In genomic region chr5:171457208-171457981, GRCh38 we compare ENCODE assay signal across 1 cellular context.
TF ChIP-seq lines count a peak whose summit lies in the region.

No MANE protein-coding gene starts in this region.

TF ChIP-seq in K562, 482 proteins besides CTCF, POLR2A, EP300 and RAD21:
- TF ChIP-seq, protein P1, sequence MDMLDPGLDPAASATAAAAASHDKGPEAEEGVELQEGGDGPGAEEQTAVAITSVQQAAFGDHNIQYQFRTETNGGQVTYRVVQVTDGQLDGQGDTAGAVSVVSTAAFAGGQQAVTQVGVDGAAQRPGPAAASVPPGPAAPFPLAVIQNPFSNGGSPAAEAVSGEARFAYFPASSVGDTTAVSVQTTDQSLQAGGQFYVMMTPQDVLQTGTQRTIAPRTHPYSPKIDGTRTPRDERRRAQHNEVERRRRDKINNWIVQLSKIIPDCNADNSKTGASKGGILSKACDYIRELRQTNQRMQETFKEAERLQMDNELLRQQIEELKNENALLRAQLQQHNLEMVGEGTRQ (CRISPR knock-in tag; IDR thresholded peaks at IDR 0.05), result peak; percentile 62
- TF ChIP-seq TRIM28 (IDR thresholded peaks at IDR 0.05), result no peak
- TF ChIP-seq ZNF24 (IDR thresholded peaks at IDR 0.05), result peak; percentile 89
- peak; percentile 41 for TF ChIP-seq USF1 (CRISPR knock-in tag; IDR thresholded peaks at IDR 0.05)
